Comparison of ENCODE assay signal across 31 cellular contexts in genomic region chr6:13662651-13663334, GRCh38. TPM values are rescaled to one million over a fixed set of nuclear protein-coding genes. Genes with fewer than 3 reads are reported as not detected.
DNase-seq lines count a peak whose midpoint lies in the region; ATAC-seq and TF ChIP-seq lines count a peak whose summit lies in the region.
"Had no signal": no experiment of that assay in that cellular context is flagged by ENCODE, and none has a peak within 500 bp of the region (broad histone marks: within the 10 kb centered on the region; RNA-seq: fewer than 3 reads in every experiment).

No MANE protein-coding gene starts in this region.

- H3F3A ChIP-seq in MM.1S (ENCODE audit: insufficient read depth, low read length): no peaks in the 10 kb centered on the region; the same call in 1 of the 2 replicates

- peak overlapping the region; percentile 28; the same call in 1 of the 2 replicates for H3K4me2 ChIP-seq in MM.1S (ENCODE audit: low read depth, low read length)
- H3K4me2 ChIP-seq: A549, hepatocyte had no signal

- no peak for TF ChIP-seq CTCF in MM.1S (IDR thresholded peaks at IDR 0.05; ENCODE audit: low read length)
- TF ChIP-seq CTCF in endothelial cell (IDR thresholded peaks at IDR 0.05; ENCODE audit: unreplicated experiment): no peak

- H3K27ac Mint-ChIP-seq in activated T-cell treated with anti-CD3 and anti-CD28 coated beads, Interleukin-2, amount 50 U/mL, for 24 hours: peak overlapping the region; percentile 30
- peak overlapping the region; percentile 4 for H3K27ac Mint-ChIP-seq in endothelial cell (ENCODE audit: unreplicated experiment)
- H3K27ac Mint-ChIP-seq in stimulated activated effector memory CD8-positive, alpha-beta T cell treated with anti-CD3 and anti-CD28 coated beads, Interleukin-12 subunit alpha, Interleukin-12 subunit beta, amount 100 ng/mL, for 72 hours: peak overlapping the region; percentile 69
- H3K27ac Mint-ChIP-seq: activated naive CD8-positive, alpha-beta T cell treated with anti-CD3 and anti-CD28 coated beads, Interleukin-2, amount 50 U/mL, for 24 hours; IgD-negative memory B cell had no signal

- no peaks in the 10 kb centered on the region for H3K27me3 ChIP-seq in MM.1S (replicated peaks; ENCODE audit: insufficient read depth, low read length)
- H3K27me3 ChIP-seq: BE2C, hepatocyte had no signal

- no peak for ATAC-seq in activated T-cell treated with anti-CD3 and anti-CD28 coated beads, Interleukin-2, amount 50 U/mL, for 4 hours
- no peak for ATAC-seq in stimulated activated effector memory CD8-positive, alpha-beta T cell treated with anti-CD3 and anti-CD28 coated beads, Interleukin-12 subunit alpha, Interleukin-12 subunit beta, amount 100 ng/mL, for 72 hours
- ATAC-seq in HG03460 (IDR thresholded peaks at IDR 0.05; ENCODE audit: unreplicated experiment) (no peak), GM21381 (IDR thresholded peaks at IDR 0.05; ENCODE audit: unreplicated experiment) (no peak)
- ATAC-seq: A549; activated naive CD8-positive, alpha-beta T cell treated with anti-CD3 and anti-CD28 coated beads, Interleukin-2, amount 50 U/mL, for 24 hours; esophagus mucosa; SK-N-SH treated with all-trans-retinoic acid at 6 μM for 48 hours had no signal

- H3K9me3 Mint-ChIP-seq in activated T-cell treated with anti-CD3 and anti-CD28 coated beads, Interleukin-2, amount 50 U/mL, for 24 hours: no peaks in the 10 kb centered on the region
- no peaks in the 10 kb centered on the region for H3K9me3 Mint-ChIP-seq in activated T-cell treated with anti-CD3 and anti-CD28 coated beads, Interleukin-2, amount 50 U/mL, for 4 hours
- no peaks in the 10 kb centered on the region for H3K9me3 Mint-ChIP-seq in endothelial cell (ENCODE audit: unreplicated experiment)
- H3K9me3 Mint-ChIP-seq in stimulated activated effector memory CD8-positive, alpha-beta T cell treated with anti-CD3 and anti-CD28 coated beads, Interleukin-12 subunit alpha, Interleukin-12 subunit beta, amount 100 ng/mL, for 72 hours: no peaks in the 10 kb centered on the region
- H3K9me3 Mint-ChIP-seq: activated naive CD8-positive, alpha-beta T cell treated with anti-CD3 and anti-CD28 coated beads, Interleukin-2, amount 50 U/mL, for 24 hours; IgD-negative memory B cell had no signal

- no peaks in the 10 kb centered on the region for H3K9me2 ChIP-seq in MM.1S (replicated peaks; ENCODE audit: insufficient read depth, low read length)

- peaks cover 98% of the 10 kb centered on the region for H3K79me2 ChIP-seq in MM.1S (ENCODE audit: low read length)

- H3K27me3 Mint-ChIP-seq in activated T-cell treated with anti-CD3 and anti-CD28 coated beads, Interleukin-2, amount 50 U/mL, for 24 hours: no peaks in the 10 kb centered on the region
- H3K27me3 Mint-ChIP-seq in activated T-cell treated with anti-CD3 and anti-CD28 coated beads, Interleukin-2, amount 50 U/mL, for 4 hours (ENCODE audit: low read depth): no peaks in the 10 kb centered on the region
- H3K27me3 Mint-ChIP-seq in endothelial cell (ENCODE audit: unreplicated experiment): peaks cover 3% of the 10 kb centered on the region
- H3K27me3 Mint-ChIP-seq: activated naive CD8-positive, alpha-beta T cell treated with anti-CD3 and anti-CD28 coated beads, Interleukin-2, amount 50 U/mL, for 24 hours; IgD-negative memory B cell had no signal

- no peak overlapping the region; the same call in 1 of the 2 replicates for H3K4me3 ChIP-seq in MM.1S (ENCODE audit: low read length)
- H3K4me3 ChIP-seq: A549, hepatocyte had no signal

- no peak overlapping the region for H3K4me3 Mint-ChIP-seq in activated T-cell treated with anti-CD3 and anti-CD28 coated beads, Interleukin-2, amount 50 U/mL, for 24 hours
- no peak overlapping the region for H3K4me3 Mint-ChIP-seq in activated T-cell treated with anti-CD3 and anti-CD28 coated beads, Interleukin-2, amount 50 U/mL, for 4 hours
- no peak overlapping the region for H3K4me3 Mint-ChIP-seq in endothelial cell (ENCODE audit: unreplicated experiment)
- H3K4me3 Mint-ChIP-seq in stimulated activated effector memory CD8-positive, alpha-beta T cell treated with anti-CD3 and anti-CD28 coated beads, Interleukin-12 subunit alpha, Interleukin-12 subunit beta, amount 100 ng/mL, for 72 hours: peak overlapping the region; percentile 36
- H3K4me3 Mint-ChIP-seq: activated naive CD8-positive, alpha-beta T cell treated with anti-CD3 and anti-CD28 coated beads, Interleukin-2, amount 50 U/mL, for 24 hours had no signal

- no peak for DNase-seq in activated T-cell treated with anti-CD3 and anti-CD28 coated beads, Interleukin-2, amount 50 U/mL, for 24 hours
- no peak for DNase-seq in activated T-cell treated with anti-CD3 and anti-CD28 coated beads, Interleukin-2, amount 50 U/mL, for 4 hours
- DNase-seq in MM.1S (no peak), endothelial cell (ENCODE audit: low spot score) (no peak), COR-L47 (lab: John Stamatoyannopoulos, UW) (no peak)
- DNase-seq in stimulated activated effector memory CD8-positive, alpha-beta T cell treated with anti-CD3 and anti-CD28 coated beads, Interleukin-12 subunit alpha, Interleukin-12 subunit beta, amount 100 ng/mL, for 72 hours (ENCODE audit: low spot score in 2 of 2): no peak
- DNase-seq: activated CD4-positive, CD25-positive, alpha-beta regulatory T cell; activated CD8-positive, alpha-beta memory T cell treated with anti-CD3 and anti-CD28 coated beads for 24 hours; activated naive CD8-positive, alpha-beta T cell treated with anti-CD3 and anti-CD28 coated beads, Interleukin-2, amount 50 U/mL, for 24 hours; BE2C; cerebellar nuclear complex; DND-41; effector CD4-positive, alpha-beta T cell; foreskin melanocyte; GOT3; islet precursor cell; NCI-H146; NCI-H2171 treated with DMSO at 0.1 percent for 48 hours; NCI-H524 treated with DMSO at 0.1 percent for 48 hours; occipital lobe; RPMI8226; stimulated activated CD4-positive, alpha-beta T cell treated with anti-CD3 and anti-CD28 coated beads, Interleukin-12 subunit alpha, Interleukin-12 subunit beta, amount 100 ng/mL, for 4 hours; stimulated activated CD4-positive, alpha-beta T cell treated with anti-CD3 and anti-CD28 coated beads, Interleukin-4, amount 100 ng/mL, for 4 hours; T1000 had no signal

- H3K9me3 ChIP-seq in MM.1S (replicated peaks; ENCODE audit: insufficient read depth, low read length): no peaks in the 10 kb centered on the region
- H3K9me3 ChIP-seq: A549, BE2C had no signal

- no peak overlapping the region for H3K9ac ChIP-seq in MM.1S (ENCODE audit: low read length)

- no peak overlapping the region for H2AFZ ChIP-seq in MM.1S (ENCODE audit: low read length)
- H2AFZ ChIP-seq: hepatocyte had no signal

- H4K20me1 ChIP-seq in MM.1S (ENCODE audit: insufficient read depth, low read length): no peaks in the 10 kb centered on the region

- no peak overlapping the region for H3K27ac ChIP-seq in MM.1S (ENCODE audit: low read length)
- H3K27ac ChIP-seq: A549, hepatocyte had no signal

- no peaks in the 10 kb centered on the region for H3K36me3 ChIP-seq in MM.1S (replicated peaks; ENCODE audit: insufficient read depth, low read length)
- H3K36me3 ChIP-seq: BE2C had no signal

- peaks cover 32% of the 10 kb centered on the region for H3K4me1 ChIP-seq in MM.1S (ENCODE audit: low read length)
- H3K4me1 ChIP-seq: BE2C had no signal

- peaks cover 85% of the 10 kb centered on the region for H3K4me1 Mint-ChIP-seq in activated T-cell treated with anti-CD3 and anti-CD28 coated beads, Interleukin-2, amount 50 U/mL, for 24 hours (ENCODE audit: low read depth)
- peaks cover 85% of the 10 kb centered on the region for H3K4me1 Mint-ChIP-seq in activated T-cell treated with anti-CD3 and anti-CD28 coated beads, Interleukin-2, amount 50 U/mL, for 4 hours (ENCODE audit: low read depth)
- peaks cover 42% of the 10 kb centered on the region for H3K4me1 Mint-ChIP-seq in endothelial cell (ENCODE audit: unreplicated experiment)
- peaks cover 86% of the 10 kb centered on the region for H3K4me1 Mint-ChIP-seq in stimulated activated effector memory CD8-positive, alpha-beta T cell treated with anti-CD3 and anti-CD28 coated beads, Interleukin-12 subunit alpha, Interleukin-12 subunit beta, amount 100 ng/mL, for 72 hours

- H3K36me3 Mint-ChIP-seq in activated T-cell treated with anti-CD3 and anti-CD28 coated beads, Interleukin-2, amount 50 U/mL, for 24 hours (ENCODE audit: low read depth): peaks cover 10% of the 10 kb centered on the region
- peaks cover 3% of the 10 kb centered on the region for H3K36me3 Mint-ChIP-seq in activated T-cell treated with anti-CD3 and anti-CD28 coated beads, Interleukin-2, amount 50 U/mL, for 4 hours (ENCODE audit: insufficient read depth)
- H3K36me3 Mint-ChIP-seq in endothelial cell (ENCODE audit: low read depth, unreplicated experiment): no peaks in the 10 kb centered on the region
- peaks cover 6% of the 10 kb centered on the region for H3K36me3 Mint-ChIP-seq in stimulated activated effector memory CD8-positive, alpha-beta T cell treated with anti-CD3 and anti-CD28 coated beads, Interleukin-12 subunit alpha, Interleukin-12 subunit beta, amount 100 ng/mL, for 72 hours

RNA-seq across cellular contexts. Expression of gene NOL7, which starts 47.7 kb away (rescaled TPM):
- 100 to 1,000 TPM; 194 to 213 (median 201) TPM for total RNA-seq in activated T-cell treated with anti-CD3 and anti-CD28 coated beads, Interleukin-2, amount 50 U/mL, for 4 hours
- 43.5 TPM for total RNA-seq in endothelial cell (ENCODE audit: unreplicated experiment)

RNA-seq across cellular contexts. Expression of gene RANBP9, which starts 48.8 kb away (rescaled TPM):
- 10 to 100 TPM; 49.2 to 61.3 (median 51.9) TPM for total RNA-seq in activated T-cell treated with anti-CD3 and anti-CD28 coated beads, Interleukin-2, amount 50 U/mL, for 4 hours
- 64.7 TPM for total RNA-seq in endothelial cell (ENCODE audit: unreplicated experiment)

Comparison
In these comparisons a context has a peak if more than half of its experiments do, and no peak if none do; other contexts are left out.
1. H3K27ac Mint-ChIP-seq: peak in every context shown above with its lines; median percentile 69 in stimulated activated effector memory CD8-positive, alpha-beta T cell treated with anti-CD3 and anti-CD28 coated beads, Interleukin-12 subunit alpha, Interleukin-12 subunit beta, amount 100 ng/mL, for 72 hours; 30 in activated T-cell treated with anti-CD3 and anti-CD28 coated beads, Interleukin-2, amount 50 U/mL, for 24 hours; 4 in endothelial cell.